ENCODE assay signal across 31 cellular contexts in genomic region chr12:123548107-123548506, GRCh38. TPM values are rescaled to one million over a fixed set of nuclear protein-coding genes. Genes with fewer than 3 reads are reported as not detected.
DNase-seq lines count a peak whose midpoint lies in the region; ATAC-seq and TF ChIP-seq lines count a peak whose summit lies in the region.
"Had no signal": no experiment of that assay in that cellular context is flagged by ENCODE, and none has a peak within 500 bp of the region (broad histone marks: within the 10 kb centered on the region; RNA-seq: fewer than 3 reads in every experiment).

No MANE protein-coding gene starts in this region.

- no peak for DNase-seq in neural progenitor cell (ENCODE audit: low spot score)
- DNase-seq in NCI-H2227 (lab: John Stamatoyannopoulos, UW; ENCODE audit: unreplicated experiment): no peak
- DNase-seq: 8988T; ACHN; AML-193; BE2C; C1 segment of cervical spinal cord; Caco-2; Calu3; CD4-positive, alpha-beta memory T cell; CD4-positive, alpha-beta T cell; CD4-positive, CD25-positive, alpha-beta regulatory T cell; CD8-positive, alpha-beta memory T cell; CD8-positive, alpha-beta T cell; COR-L47; DMS 273 treated with DMSO at 0.1 percent for 48 hours; DMS153; DMS53; DMS79; DMS79 treated with DMSO at 0.1 percent for 48 hours; DND-41; EL had no signal

- CTCF ChIA-PET in HEK293 (lab: Yijun Ruan, JAX): interaction anchor here (1.3 kb wide), 1 partner anchor 34 kb away, joined by 3 read pairs; no protein-coding TSS in a partner anchor

- H3K4me1 ChIP-seq in HEK293 (ENCODE audit: control insufficient read depth, insufficient read depth, low read length) (no peaks in the 10 kb centered on the region), neural progenitor cell (no peaks in the 10 kb centered on the region)
- H3K4me1 ChIP-seq: A549; BE2C; BLaER1; BLaER1 treated with 17β-estradiol and CSF1 and Interleukin-3, amounts not matched to agents 10 nM and 100 nM; Caco-2 had no signal

- ATAC-seq in GM21529 (IDR thresholded peaks at IDR 0.05; ENCODE audit: unreplicated experiment): no peak
- ATAC-seq: A549; CD8-positive, alpha-beta T cell had no signal

- H3K27me3 Mint-ChIP-seq in neural progenitor cell (ENCODE audit: insufficient read depth, low read depth): peaks cover 5% of the 10 kb centered on the region

- H3F3A ChIP-seq in neural progenitor cell (ENCODE audit: low read depth): no peaks in the 10 kb centered on the region

- no peaks in the 10 kb centered on the region for H4K20me1 ChIP-seq in neural progenitor cell (ENCODE audit: low read depth)
- H4K20me1 ChIP-seq: BLaER1; BLaER1 treated with 17β-estradiol and CSF1 and Interleukin-3, amounts not matched to agents 10 nM and 100 nM had no signal

- H3K4me3 Mint-ChIP-seq in neural progenitor cell: no peak overlapping the region
- H3K4me3 Mint-ChIP-seq: B cell; CD4-positive, alpha-beta memory T cell; CD4-positive, alpha-beta T cell; CD8-positive, alpha-beta memory T cell; CD8-positive, alpha-beta T cell had no signal

- peaks cover 3% of the 10 kb centered on the region for H3K9me3 Mint-ChIP-seq in neural progenitor cell
- H3K9me3 Mint-ChIP-seq: CD4-positive, alpha-beta memory T cell; CD4-positive, alpha-beta T cell; CD4-positive, CD25-positive, alpha-beta regulatory T cell; CD8-positive, alpha-beta memory T cell; CD8-positive, alpha-beta T cell had no signal

- peaks cover 7% of the 10 kb centered on the region for H3K4me1 Mint-ChIP-seq in neural progenitor cell
- H3K4me1 Mint-ChIP-seq: B cell; CD4-positive, alpha-beta memory T cell; CD8-positive, alpha-beta memory T cell had no signal

- no peaks in the 10 kb centered on the region for H3K36me3 Mint-ChIP-seq in neural progenitor cell
- H3K36me3 Mint-ChIP-seq: CD14-positive monocyte; CD4-positive, alpha-beta memory T cell; CD8-positive, alpha-beta T cell had no signal

- no peak for TF ChIP-seq CTCF in HEK293 (tag by site-specific recombination; IDR thresholded peaks at IDR 0.05)
- TF ChIP-seq CTCF in neural progenitor cell (IDR thresholded peaks at IDR 0.05): no peak

- no peaks in the 10 kb centered on the region for H3K27me3 ChIP-seq in neural progenitor cell
- H3K27me3 ChIP-seq: BE2C; BLaER1; BLaER1 treated with 17β-estradiol and CSF1 and Interleukin-3, amounts not matched to agents 10 nM and 100 nM had no signal

- no peak overlapping the region for H2AFZ ChIP-seq in neural progenitor cell (replicated peaks)

- no peak overlapping the region for H3K9ac ChIP-seq in neural progenitor cell
- H3K9ac ChIP-seq: BLaER1; BLaER1 treated with 17β-estradiol and CSF1 and Interleukin-3, amounts not matched to agents 10 nM and 100 nM had no signal

- H3K27ac ChIP-seq in HEK293 (ENCODE audit: extremely low read depth, low read depth, low read length) (no peak overlapping the region), neural progenitor cell (no peak overlapping the region)
- H3K27ac ChIP-seq: 22Rv1; A549; BLaER1; BLaER1 treated with 17β-estradiol and CSF1 and Interleukin-3, amounts not matched to agents 10 nM and 100 nM; C4-2B had no signal

- H3K4me3 ChIP-seq in HEK293 (ENCODE audit: low read depth, low read length): no peak overlapping the region
- H3K4me3 ChIP-seq in neural progenitor cell: no peak overlapping the region
- H3K4me3 ChIP-seq: A549; BLaER1; BLaER1 treated with 17β-estradiol and CSF1 and Interleukin-3, amounts not matched to agents 10 nM and 100 nM had no signal

- no peak overlapping the region for H3K4me2 ChIP-seq in neural progenitor cell
- H3K4me2 ChIP-seq: A549; BLaER1; BLaER1 treated with 17β-estradiol and CSF1 and Interleukin-3, amounts not matched to agents 10 nM and 100 nM had no signal

- H3K27ac Mint-ChIP-seq in neural progenitor cell: peak overlapping the region; percentile 46
- H3K27ac Mint-ChIP-seq: B cell; CD14-positive monocyte; CD4-positive, alpha-beta memory T cell; CD4-positive, alpha-beta T cell; CD4-positive, CD25-positive, alpha-beta regulatory T cell; CD8-positive, alpha-beta memory T cell; CD8-positive, alpha-beta T cell had no signal

- no peaks in the 10 kb centered on the region for H3K36me3 ChIP-seq in HEK293 (ENCODE audit: control insufficient read depth in 2 of 2, insufficient read depth in 1 of 2, low read length in 2 of 2)
- H3K36me3 ChIP-seq in neural progenitor cell: no peaks in the 10 kb centered on the region
- H3K36me3 ChIP-seq: BE2C; BLaER1; BLaER1 treated with 17β-estradiol and CSF1 and Interleukin-3, amounts not matched to agents 10 nM and 100 nM had no signal

- no peaks in the 10 kb centered on the region for H3K79me2 ChIP-seq in neural progenitor cell (ENCODE audit: low read depth)

- POLR2A ChIA-PET in HEK293 (lab: Yijun Ruan, JAX): interaction anchor here (0.7 to 1.0 kb wide), 2 partner anchors 11 to 15 kb away, joined by 3 read pairs; no protein-coding TSS in a partner anchor

- no peaks in the 10 kb centered on the region for H3K9me3 ChIP-seq in HEK293 (ENCODE audit: control insufficient read depth, insufficient read depth, low read depth, low read length)
- H3K9me3 ChIP-seq in neural progenitor cell (ENCODE audit: low read depth): no peaks in the 10 kb centered on the region
- H3K9me3 ChIP-seq: A549, BE2C, BLaER1, Caco-2 had no signal

TF ChIP-seq in HEK293, 187 proteins besides CTCF, POLR2A, EP300 and RAD21:
- no peak for TF ChIP-seq ZNF341 (tag by site-specific recombination; IDR thresholded peaks at IDR 0.05; ENCODE audit: low read depth)
- TF ChIP-seq ZNF140 (tag by site-specific recombination; IDR thresholded peaks at IDR 0.05): peak; percentile 97
- TF ChIP-seq ZNF280D (tag by site-specific recombination; IDR thresholded peaks at IDR 0.05): no peak
- TF ChIP-seq SCRT2 (tag by site-specific recombination; IDR thresholded peaks at IDR 0.05): peak; percentile 59
- TF ChIP-seq ZNF747 (tag by site-specific recombination; IDR thresholded peaks at IDR 0.05): no peak
TF ChIP-seq in HEK293: peak in this region for 2.

RNA-seq across cellular contexts. Expression of gene RILPL1, which starts 14.6 kb away (rescaled TPM):
- 13.8 and 16.7 TPM in 2 replicates for total RNA-seq in neural progenitor cell (ENCODE audit: low replicate concordance)

RNA-seq across cellular contexts. Expression of gene TMED2, which starts 36.2 kb away (rescaled TPM):
- 134 and 175 TPM in 2 replicates for total RNA-seq in neural progenitor cell (ENCODE audit: low replicate concordance)

RNA-seq across cellular contexts. Expression of gene DDX55, which starts 53.8 kb away (rescaled TPM):
- 41.7 and 55.3 TPM in 2 replicates for total RNA-seq in neural progenitor cell (ENCODE audit: low replicate concordance)
